ENCODE assay signal across 8 cellular contexts in genomic region chr1:110208916-110209650, GRCh38. TPM values are rescaled to one million over a fixed set of nuclear protein-coding genes. Genes with fewer than 3 reads are reported as not detected.
DNase-seq lines count a peak whose midpoint lies in the region; ATAC-seq and TF ChIP-seq lines count a peak whose summit lies in the region.

No MANE protein-coding gene starts in this region.

- TF ChIP-seq CTCF in OCI-LY3 (IDR thresholded peaks at IDR 0.05; ENCODE audit: low read depth, low read length), result no peak
- no peak for TF ChIP-seq CTCF in epithelial cell of proximal tubule (conservative IDR thresholded peaks at IDR 0.05; ENCODE audit: low read depth, low read length)
- TF ChIP-seq CTCF in prostate gland (IDR thresholded peaks at IDR 0.05), result no peak
- no peak for TF ChIP-seq CTCF in GM10266 (IDR thresholded peaks at IDR 0.05; ENCODE audit: control insufficient read depth, insufficient read depth, low read depth, missing control alignments)

- peak overlapping the region; percentile 56; the same call in 1 of the 2 replicates for H3K9ac ChIP-seq in OCI-LY3 (ENCODE audit: low read length)

- DNase-seq in ELF-1 (ENCODE audit: low read depth, low spot score) (peak; percentile 34), epithelial cell of proximal tubule (ENCODE audit: low read depth) (no peak), prostate gland (ENCODE audit: low spot score) (no peak), globus pallidus (ENCODE audit: low spot score) (no peak), GM10266 (ENCODE audit: extremely low spot score) (no peak)

- H2AFZ ChIP-seq in OCI-LY3 (ENCODE audit: low read depth, low read length), result 0 out of 2 replicates have a peak overlapping the region, but pooled peaks have one; percentile 73

- no peak for TF ChIP-seq POLR2A in prostate gland (IDR thresholded peaks at IDR 0.05)

- H3K4me2 ChIP-seq in OCI-LY3 (ENCODE audit: low read length), result peak overlapping the region; percentile 73

- H3K27me3 ChIP-seq in OCI-LY3 (ENCODE audit: low read depth, low read length) (no peaks in the 10 kb centered on the region), prostate gland (replicated peaks; ENCODE audit: insufficient read depth) (no peaks in the 10 kb centered on the region)

- intact Hi-C loops in prostate gland (cut with DNase I), result loop anchor here (1.0 to 2.0 kb wide), 2 partner anchors 103 to 244 kb away; no protein-coding TSS in a partner anchor

- H3K27ac ChIP-seq in OCI-LY3 (ENCODE audit: low read length), result no peak overlapping the region
- H3K27ac ChIP-seq in prostate gland, result peak overlapping the region; percentile 74 to 75

- no peaks in the 10 kb centered on the region for H4K20me1 ChIP-seq in OCI-LY3 (ENCODE audit: insufficient read depth, low read length)

- ATAC-seq in HG03280 (IDR thresholded peaks at IDR 0.05; ENCODE audit: unreplicated experiment), result no peak
- ATAC-seq in HG03196 (IDR thresholded peaks at IDR 0.05; ENCODE audit: unreplicated experiment), result no peak

- 47% methylated on average over 7 of the region's 7 CpGs for WGBS in prostate gland

- H3K4me3 ChIP-seq in OCI-LY3 (ENCODE audit: low read length), result peak overlapping the region; percentile 84
- peak overlapping the region; percentile 64 for H3K4me3 ChIP-seq in epithelial cell of proximal tubule (ENCODE audit: low read depth, low read length)
- H3K4me3 ChIP-seq in prostate gland, result peak overlapping the region; percentile 55 to 64

- H3K9me3 ChIP-seq in OCI-LY3 (ENCODE audit: insufficient read depth, low read length) (no peaks in the 10 kb centered on the region), prostate gland (no peaks in the 10 kb centered on the region)

- H3K36me3 ChIP-seq in OCI-LY3 (replicated peaks; ENCODE audit: low read depth, low read length), result no peaks in the 10 kb centered on the region
- H3K36me3 ChIP-seq in prostate gland, result no peaks in the 10 kb centered on the region

- no peaks in the 10 kb centered on the region for H3K79me2 ChIP-seq in OCI-LY3 (ENCODE audit: low read length)

- H3K4me1 ChIP-seq in OCI-LY3 (ENCODE audit: low read length) (peaks cover 6% of the 10 kb centered on the region), prostate gland (replicated peaks) (peaks cover under 1% of the 10 kb centered on the region)

RNA-seq across cellular contexts. Expression of gene KCNC4, which starts 1.0 kb away (rescaled TPM):
- total RNA-seq in epithelial cell of proximal tubule (2.1 and 4.2 TPM in 2 replicates), prostate gland (10 to 100 TPM in 1 of 2 donors, 1 to 10 TPM in 1; 4.7 to 23.9 TPM)

RNA-seq across cellular contexts. Expression of gene SLC6A17, which starts 58.8 kb away (rescaled TPM):
- total RNA-seq in epithelial cell of proximal tubule (0.35 and 0.43 TPM in 2 replicates), prostate gland (1 to 10 TPM in 1 of 2 donors, under 1 TPM in 1; 0.41 to 2.2 TPM)
